12 cellular contexts compared by ENCODE assay signal in the genomic region with DNA sequence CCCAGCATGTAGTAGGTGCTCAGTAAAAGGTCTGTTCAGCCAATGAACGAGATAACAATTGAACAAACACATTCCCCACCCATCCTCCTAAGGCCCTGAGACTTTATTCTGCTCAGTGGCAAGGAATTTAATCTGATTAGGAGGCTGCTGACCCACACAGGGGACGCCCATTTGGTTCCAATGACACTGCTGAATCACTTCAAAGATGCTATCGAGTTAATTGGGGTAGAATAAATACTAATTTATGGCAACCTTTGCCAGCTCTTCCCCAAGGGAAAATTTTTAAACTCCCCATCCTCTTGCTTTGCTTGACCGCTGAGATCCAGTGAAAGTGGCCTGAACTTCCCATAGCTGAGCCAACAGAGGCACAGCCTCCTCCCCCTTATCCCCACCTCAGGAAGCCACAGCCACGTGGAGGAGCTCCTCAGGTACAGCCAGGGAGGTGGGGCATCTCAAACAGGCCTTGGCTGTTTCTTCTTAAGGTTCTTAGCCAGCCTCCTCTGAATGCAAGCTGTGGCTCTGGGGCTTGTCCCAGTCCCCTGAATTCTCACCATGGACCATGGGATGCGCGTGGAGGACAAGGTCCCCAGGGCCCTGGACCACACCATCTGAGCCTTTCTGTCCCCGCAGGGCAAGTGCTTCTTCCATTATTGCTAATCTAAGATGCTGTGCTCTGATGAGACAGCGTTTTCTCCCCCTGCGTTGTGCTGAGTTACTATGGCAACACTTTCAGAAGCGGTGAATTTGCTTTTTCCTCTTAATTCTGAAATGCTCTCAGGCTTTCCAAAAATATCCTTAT. TPM values are rescaled to one million over a fixed set of nuclear protein-coding genes. Genes with fewer than 3 reads are reported as not detected.
DNase-seq lines count a peak whose midpoint lies in the region; TF ChIP-seq lines count a peak whose summit lies in the region.
"Had no signal": no experiment of that assay in that cellular context is flagged by ENCODE, and none has a peak within 500 bp of the region (broad histone marks: within the 10 kb centered on the region; RNA-seq: fewer than 3 reads in every experiment).

No MANE protein-coding gene starts in this region.

- H2AFZ ChIP-seq in Karpas-422 (ENCODE audit: low read length) = peak overlapping the region; percentile 77

- H3K9ac ChIP-seq in Karpas-422 (ENCODE audit: low read length) = peak overlapping the region; percentile 57

- no peaks in the 10 kb centered on the region for H4K20me1 ChIP-seq in Karpas-422 (ENCODE audit: insufficient read depth, low read depth, low read length)

- H3K9me2 ChIP-seq in Karpas-422 (replicated peaks; ENCODE audit: insufficient read depth, low read length) = no peaks in the 10 kb centered on the region

- no peaks in the 10 kb centered on the region for H3K36me3 ChIP-seq in Karpas-422 (ENCODE audit: insufficient read depth, low read length)
- no peaks in the 10 kb centered on the region for H3K36me3 ChIP-seq in left ventricle myocardium inferior

- H3K79me2 ChIP-seq in Karpas-422 (ENCODE audit: low read length) = no peaks in the 10 kb centered on the region

- H3K9me3 ChIP-seq in Karpas-422 (ENCODE audit: low read length) (no peaks in the 10 kb centered on the region), left ventricle myocardium inferior (replicated peaks) (no peaks in the 10 kb centered on the region)

- TF ChIP-seq CTCF in C4-2B (conservative IDR thresholded peaks at IDR 0.05) (no peak), left ventricle myocardium inferior (IDR thresholded peaks at IDR 0.05; ENCODE audit: borderline replicate concordance) (no peak)

- peak overlapping the region; percentile 70 for H3K4me2 ChIP-seq in Karpas-422 (ENCODE audit: low read depth, low read length, poor library complexity, severe bottlenecking)

- H3K27ac ChIP-seq in C4-2B = peak overlapping the region; percentile 65
- peak overlapping the region; percentile 77 for H3K27ac ChIP-seq in Karpas-422 (ENCODE audit: low read length)
- peak overlapping the region; percentile 60 for H3K27ac ChIP-seq in caudate nucleus (ENCODE audit: low read depth, low read length)
- no peak overlapping the region for H3K27ac ChIP-seq in left ventricle myocardium inferior (replicated peaks)

- peaks cover 83% of the 10 kb centered on the region for H3K4me1 ChIP-seq in Karpas-422 (ENCODE audit: low read length)
- H3K4me1 ChIP-seq in left ventricle myocardium inferior = no peaks in the 10 kb centered on the region

- intact Hi-C loops in left ventricle myocardium inferior (cut with micrococcal nuclease) = no loop called here

- H3K4me3 ChIP-seq in Karpas-422 (ENCODE audit: low read length) (peak overlapping the region; percentile 35), left ventricle myocardium inferior (no peak overlapping the region)

- no peaks in the 10 kb centered on the region; the same call in 1 of the 2 replicates for H3K27me3 ChIP-seq in Karpas-422 (ENCODE audit: low read length)
- H3K27me3 ChIP-seq in left ventricle myocardium inferior (ENCODE audit: low read depth) = peaks cover 70% of the 10 kb centered on the region

- DNase-seq in Karpas-422 (peak; percentile 90), caudate nucleus (lab: John Stamatoyannopoulos, UW) (peak in 32 of 61 donors; percentile 11 to 77 (median 51)), midbrain (lab: John Stamatoyannopoulos, UW) (peak; percentile 26), NCI-H1436 (lab: John Stamatoyannopoulos, UW) (no peak), left ventricle myocardium inferior (no peak)
- DNase-seq in activated T-cell treated with anti-CD3 and anti-CD28 coated beads, Interleukin-2, amount 50 U/mL, for 48 hours = no peak
- DNase-seq in stimulated activated CD4-positive, alpha-beta T cell treated with anti-CD3 and anti-CD28 coated beads, Interleukin-4, amount 100 ng/mL, for 1 hour = no peak
- DNase-seq: activated naive CD4-positive, alpha-beta T cell treated with anti-CD3 and anti-CD28 coated beads for 36 hours; AML-193; kidney; stimulated activated CD4-positive, alpha-beta T cell treated with anti-CD3 and anti-CD28 coated beads, Interleukin-4, amount 100 ng/mL, for 4 hours had no signal

RNA-seq across cellular contexts. Expression of gene C14orf132, which starts 26.7 kb away (rescaled TPM):
- total RNA-seq in Karpas-422 (2014; rRNA removed; shearing (Covaris generic); ENCODE audit: low replicate concordance) = 0.07 and 0.11 TPM in 2 replicates
- 4.8 TPM for total RNA-seq in left ventricle myocardium inferior

Comparison
In these comparisons a context has a peak if more than half of its experiments do, and no peak if none do; other contexts are left out.
1. DNase-seq: peak in Karpas-422 (single experiment), caudate nucleus (32 of 61) and midbrain (single experiment); none in activated T-cell treated with anti-CD3 and anti-CD28 coated beads, Interleukin-2, amount 50 U/mL, for 48 hours (0 of 2), NCI-H1436 (single experiment), left ventricle myocardium inferior (single experiment) and stimulated activated CD4-positive, alpha-beta T cell treated with anti-CD3 and anti-CD28 coated beads, Interleukin-4, amount 100 ng/mL, for 1 hour (single experiment).